ENCODE assay signal across 10 cellular contexts in genomic region chr11:75773595-75774353, GRCh38. TPM values are rescaled to one million over a fixed set of nuclear protein-coding genes. Genes with fewer than 3 reads are reported as not detected.
DNase-seq lines count a peak whose midpoint lies in the region; ATAC-seq, FAIRE-seq and TF ChIP-seq lines count a peak whose summit lies in the region.
"Had no signal": no experiment of that assay in that cellular context is flagged by ENCODE, and none has a peak within 500 bp of the region (broad histone marks: within the 10 kb centered on the region; RNA-seq: fewer than 3 reads in every experiment).

No MANE protein-coding gene starts in this region.

- H3K27ac ChIP-seq in kidney (ENCODE audit: low read depth in 2 of 2, low read length in 2 of 2), result no peak overlapping the region

- no peaks in the 10 kb centered on the region for H3K36me3 ChIP-seq in kidney (ENCODE audit: control insufficient read depth in 1 of 2, insufficient read depth in 2 of 2, low read length in 2 of 2)

- intact Hi-C loops in kidney (cut with DNase I), result no loop called here

- no peak for TF ChIP-seq CTCF in kidney (IDR thresholded peaks at IDR 0.05; ENCODE audit: borderline replicate concordance, extremely low read depth, insufficient read depth)

- ATAC-seq in GM18508 (IDR thresholded peaks at IDR 0.05; ENCODE audit: insufficient read depth, unreplicated experiment) (peak; percentile 69), GM21619 (IDR thresholded peaks at IDR 0.05; ENCODE audit: unreplicated experiment) (peak; percentile 78)

- no peaks in the 10 kb centered on the region for H3K9me3 ChIP-seq in kidney (ENCODE audit: control insufficient read depth in 1 of 2, low read length in 2 of 2)

- no peak overlapping the region for H3K4me3 ChIP-seq in kidney (ENCODE audit: low read length in 2 of 2)

- no peak overlapping the region for H3K9ac ChIP-seq in kidney (ENCODE audit: low read length in 2 of 2)

- FAIRE-seq in kidney (lab: Jason Lieb, UNC), result no peak

- peaks cover 0 to 4% of the 10 kb centered on the region in 2 donors for H3K4me1 ChIP-seq in kidney (ENCODE audit: control insufficient read depth in 1 of 2, insufficient read depth in 1 of 2, low read depth in 1 of 2, low read length in 2 of 2)

- DNase-seq in KG1 (lab: John Stamatoyannopoulos, UW) (peak; percentile 65), kidney (peak; percentile 55), kidney glomerular epithelial cell (lab: John Stamatoyannopoulos, UW) (no peak), NCI-H2227 treated with DMSO at 0.1 percent for 48 hours (lab: John Stamatoyannopoulos, UW) (no peak), H4 (ENCODE audit: low spot score) (no peak)
- DNase-seq in activated CD8-positive, alpha-beta memory T cell treated with anti-CD3 and anti-CD28 coated beads, Interleukin-2, amount 50 U/mL, for 48 hours, result no peak
- DNase-seq: IMR-90 had no signal

RNA-seq across cellular contexts. Expression of gene DGAT2, which starts 5.2 kb away (rescaled TPM):
- 1.4 TPM for total RNA-seq in kidney
- polyA plus RNA-seq in kidney (ENCODE audit: insufficient read depth, low read depth, low replicate concordance), result 7.0 TPM
- total RNA-seq in H4 (2014; rRNA removed; shearing (Covaris generic)), result 8.1 and 11.3 TPM in 2 replicates

RNA-seq across cellular contexts. Expression of gene UVRAG, which starts 41.2 kb away (rescaled TPM):
- 27.9 TPM for total RNA-seq in kidney
- 7.2 TPM for polyA plus RNA-seq in kidney (ENCODE audit: insufficient read depth, low read depth, low replicate concordance)
- total RNA-seq in H4 (2014; rRNA removed; shearing (Covaris generic)), result 10.0 and 21.8 TPM in 2 replicates

RNA-seq across cellular contexts. Expression of gene MOGAT2, which starts 56.1 kb away (rescaled TPM):
- not detected for total RNA-seq in kidney
- polyA plus RNA-seq in kidney (ENCODE audit: insufficient read depth, low read depth, low replicate concordance), result 1.1 TPM
- not detected in 2 replicates for total RNA-seq in H4 (2014; rRNA removed; shearing (Covaris generic))
- total RNA-seq: IMR-90 had no signal
- polyA plus RNA-seq: IMR-90, neural cell had no signal

Comparison
In these comparisons a context has a peak if more than half of its experiments do, and no peak if none do; other contexts are left out.
1. DNase-seq: peak in KG1 (single experiment) and kidney (single experiment); none in kidney glomerular epithelial cell (single experiment), NCI-H2227 treated with DMSO at 0.1 percent for 48 hours (single experiment), H4 (single experiment) and activated CD8-positive, alpha-beta memory T cell treated with anti-CD3 and anti-CD28 coated beads, Interleukin-2, amount 50 U/mL, for 48 hours (single experiment).